ENCODE assay signal across 14 cellular contexts in the genomic region with DNA sequence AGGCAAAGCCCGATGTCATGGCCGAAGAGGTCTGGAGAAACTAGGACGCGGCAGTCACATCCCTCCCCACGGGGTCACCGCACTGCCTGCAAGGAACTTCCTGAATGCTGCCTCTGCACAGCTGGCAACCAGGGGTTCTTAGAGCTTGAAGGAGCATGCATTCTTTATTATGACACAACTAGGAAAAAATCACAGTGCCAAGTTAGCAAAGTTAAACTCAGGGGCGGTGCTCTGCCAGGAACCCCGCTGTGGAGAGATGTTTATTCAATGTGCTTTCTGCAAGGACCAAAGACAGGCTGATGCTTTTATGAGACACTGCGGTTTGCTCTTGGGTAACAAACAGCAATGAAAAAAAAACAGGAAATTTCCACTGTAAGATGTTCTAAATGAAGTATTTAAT.
A peak's percentile ranks its signal among the peaks of the same experiment; 100 is the strongest.
DNase-seq lines count a peak whose midpoint lies in the region; ATAC-seq and TF ChIP-seq lines count a peak whose summit lies in the region.
"Had no signal": no experiment of that assay in that cellular context is flagged by ENCODE, and none has a peak within 500 bp of the region (broad histone marks: within the 10 kb centered on the region; RNA-seq: fewer than 3 reads in every experiment).

No MANE protein-coding gene starts in this region.

- peak; percentile 91 for DNase-seq in AG20443 (ENCODE audit: low spot score)
- DNase-seq in LHCN-M2 (ENCODE audit: low read depth), result peak; percentile 43
- DNase-seq in brain pericyte (ENCODE audit: low read depth, low spot score), result peak; percentile 93
- peak; percentile 27 for DNase-seq in lung (ENCODE audit: low spot score)
- DNase-seq in type B pancreatic cell (ENCODE audit: extremely low spot score, unreplicated experiment), result no peak
- DNase-seq in heart right ventricle, result no peak
- no peak for DNase-seq in GM13977 (ENCODE audit: low spot score)
- DNase-seq: CD4-positive, alpha-beta memory T cell; cortex of kidney; MM.1S; NCI-H774; stimulated activated naive CD8-positive, alpha-beta T cell treated with anti-CD3 and anti-CD28 coated beads, Interleukin-15, amount 100 ng/mL, for 72 hours had no signal

- H3K27me3 Mint-ChIP-seq in type B pancreatic cell, result peaks cover 6% of the 10 kb centered on the region

- ATAC-seq in lung (ENCODE audit: insufficient read depth, low FRiP score) (no peak), heart right ventricle (no peak), GM21576 (IDR thresholded peaks at IDR 0.05; ENCODE audit: unreplicated experiment) (no peak)
- ATAC-seq: stimulated activated naive CD8-positive, alpha-beta T cell treated with anti-CD3 and anti-CD28 coated beads, Interleukin-15, amount 100 ng/mL, for 72 hours had no signal

- in situ Hi-C loops in GM13977 (cut with MboI; ENCODE audit: low pct_unique_long_range_greater_than_20kb, low sequenced_read_pairs, unreplicated experiment), result no loop called here

- no peaks in the 10 kb centered on the region for H3K27me3 ChIP-seq in lung (ENCODE audit: control insufficient read depth, insufficient read depth)
- peaks cover 0 to 29% (median 15%) of the 10 kb centered on the region in 7 donors for H3K27me3 ChIP-seq in heart right ventricle

- H3K27ac Mint-ChIP-seq in type B pancreatic cell, result no peak overlapping the region
- H3K27ac Mint-ChIP-seq: activated T-helper 1 cell treated with anti-CD3 and anti-CD28 coated beads, Interleukin-12 subunit alpha, Interleukin-12 subunit beta, Interleukin-2, Interleukin-4 antibody, amounts not matched to agents 30 ng/mL and 10 ng/mL and 1 ng/mL, durations not matched to agents 14 hours and 24 hours and 36 hours; CD4-positive, alpha-beta memory T cell; stimulated activated naive CD8-positive, alpha-beta T cell treated with anti-CD3 and anti-CD28 coated beads, Interleukin-15, amount 100 ng/mL, for 72 hours had no signal

- no peak overlapping the region for H3K4me3 Mint-ChIP-seq in type B pancreatic cell
- H3K4me3 Mint-ChIP-seq: activated T-helper 1 cell treated with anti-CD3 and anti-CD28 coated beads, Interleukin-12 subunit alpha, Interleukin-12 subunit beta, Interleukin-2, Interleukin-4 antibody, amounts not matched to agents 30 ng/mL and 10 ng/mL and 1 ng/mL, durations not matched to agents 14 hours and 24 hours and 36 hours; stimulated activated naive CD8-positive, alpha-beta T cell treated with anti-CD3 and anti-CD28 coated beads, Interleukin-15, amount 100 ng/mL, for 72 hours had no signal

- H3K27ac ChIP-seq in lung (ENCODE audit: low read depth in 1 of 2, low read length in 1 of 2) (no peak overlapping the region), heart right ventricle (no peak overlapping the region)

- peaks cover 0 to 6% of the 10 kb centered on the region in 2 donors for H3K9me3 ChIP-seq in lung (ENCODE audit: control insufficient read depth in 2 of 2, insufficient read depth in 1 of 2, low read length in 1 of 2)
- no peaks in the 10 kb centered on the region for H3K9me3 ChIP-seq in heart right ventricle

- H3K36me3 Mint-ChIP-seq in type B pancreatic cell, result no peaks in the 10 kb centered on the region
- H3K36me3 Mint-ChIP-seq: CD4-positive, alpha-beta memory T cell had no signal

- TF ChIP-seq CTCF in lung (IDR thresholded peaks at IDR 0.05; ENCODE audit: control extremely low read depth, extremely low read depth) (no peak), type B pancreatic cell (conservative IDR thresholded peaks at IDR 0.05) (no peak), heart right ventricle (IDR thresholded peaks at IDR 0.05) (no peak), GM13977 (IDR thresholded peaks at IDR 0.05; ENCODE audit: extremely low read depth, insufficient read depth, missing control alignments) (no peak)

- 59 to 62% methylated on average over 9 of the region's 9 CpGs for WGBS in lung, 2 donors
- 69 to 78% methylated on average over 9 of the region's 9 CpGs for WGBS in heart right ventricle, 2 donors

- intact Hi-C loops in heart right ventricle (cut with DNase I), result no loop called here

- H3K4me3 ChIP-seq in lung, result no peak overlapping the region
- no peak overlapping the region for H3K4me3 ChIP-seq in heart right ventricle

- H3K36me3 ChIP-seq in lung (ENCODE audit: control insufficient read depth in 2 of 2, insufficient read depth in 2 of 2, low read length in 2 of 2) (no peaks in the 10 kb centered on the region), heart right ventricle (no peaks in the 10 kb centered on the region)

- peaks cover 0 to 2% of the 10 kb centered on the region in 2 donors for H3K4me1 ChIP-seq in lung (ENCODE audit: control insufficient read depth in 2 of 2, insufficient read depth in 2 of 2, low read length in 2 of 2)
- no peaks in the 10 kb centered on the region for H3K4me1 ChIP-seq in heart right ventricle

- H3K4me1 Mint-ChIP-seq in type B pancreatic cell (ENCODE audit: unreplicated experiment), result peaks cover 19% of the 10 kb centered on the region
- H3K4me1 Mint-ChIP-seq: CD4-positive, alpha-beta memory T cell; stimulated activated naive CD8-positive, alpha-beta T cell treated with anti-CD3 and anti-CD28 coated beads, Interleukin-15, amount 100 ng/mL, for 72 hours had no signal

- H3K9me3 Mint-ChIP-seq in type B pancreatic cell, result no peaks in the 10 kb centered on the region
- H3K9me3 Mint-ChIP-seq: activated T-helper 1 cell treated with anti-CD3 and anti-CD28 coated beads, Interleukin-12 subunit alpha, Interleukin-12 subunit beta, Interleukin-2, Interleukin-4 antibody, amounts not matched to agents 30 ng/mL and 10 ng/mL and 1 ng/mL, durations not matched to agents 14 hours and 24 hours and 36 hours had no signal

Comparison
In these comparisons a context has a peak if more than half of its experiments do, and no peak if none do; other contexts are left out.
1. DNase-seq: peak in AG20443 (single experiment), LHCN-M2 (single experiment), brain pericyte (single experiment) and lung (single experiment); none in type B pancreatic cell (single experiment), heart right ventricle (0 of 2) and GM13977 (single experiment).